In the genomic region with DNA sequence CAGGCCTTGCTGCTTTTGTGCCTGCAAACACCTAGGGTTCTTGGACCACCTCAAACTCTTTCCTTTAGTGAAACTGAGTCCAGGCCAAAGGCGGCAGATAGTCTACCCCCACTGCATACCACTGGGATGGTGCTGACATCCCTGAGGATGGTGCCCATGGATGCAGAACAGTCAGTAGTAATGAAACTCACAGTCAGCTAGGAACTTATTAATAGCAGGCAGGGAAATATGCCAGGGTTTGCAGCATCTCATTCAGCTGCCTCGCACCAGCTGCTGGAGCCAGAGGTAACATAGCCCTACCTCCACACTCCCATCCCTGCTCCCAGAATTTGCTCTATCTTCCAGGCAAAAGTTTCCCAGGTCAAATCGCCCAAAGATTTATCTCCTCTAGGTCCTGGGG, we compare ENCODE assay signal across 16 cellular contexts.
"Had no signal": no experiment of that assay in that cellular context is flagged by ENCODE, and none has a peak within 500 bp of the region (broad histone marks: within the 10 kb centered on the region; RNA-seq: fewer than 3 reads in every experiment).

No MANE protein-coding gene starts in this region.

- H3K9me3 ChIP-seq: mucosa of descending colon, neutrophil, pancreas, sigmoid colon, thoracic aorta, tibial nerve, upper lobe of left lung had no signal

- H3K27me3 ChIP-seq: pancreas, sigmoid colon, tibial nerve, upper lobe of left lung had no signal

- ATAC-seq: mucosa of descending colon; natural killer cell treated with Interleukin-12 subunit alpha and Interleukin-12 subunit beta and Interleukin-15 and Interleukin-18, amount 100 ng/mL, for 72 hours; pancreas; stimulated activated memory B cell treated with anti-CD40 and anti-IgM and Interleukin-4, amounts not matched to agents 10 μg/mL and 1 μg/mL and 100 μg/mL, for 72 hours had no signal

- H3K36me3 ChIP-seq: neutrophil, pancreas, sigmoid colon, thoracic aorta, tibial nerve, upper lobe of left lung had no signal

- H3K4me3 ChIP-seq: mucosa of descending colon, pancreas, sigmoid colon, thoracic aorta, tibial nerve, upper lobe of left lung had no signal

- H3K27ac ChIP-seq: neutrophil, pancreas, sigmoid colon, thoracic aorta, tibial nerve, upper lobe of left lung had no signal

- DNase-seq: cortex of kidney; effector CD4-positive, alpha-beta T cell; head of caudate nucleus; hippocampal formation; mesenchymal stem cell; mucosa of descending colon; naive B cell; pancreas; sigmoid colon; stimulated activated CD4-positive, alpha-beta T cell treated with anti-CD3 and anti-CD28 coated beads, Interleukin-4, amount 100 ng/mL, for 4 hours; upper lobe of left lung had no signal

- H3K4me1 ChIP-seq: pancreas, sigmoid colon, tibial nerve, upper lobe of left lung had no signal
